ENCODE assay signal across 11 cellular contexts in genomic region chrX:44828008-44828605, GRCh38. TPM values are rescaled to one million over a fixed set of nuclear protein-coding genes. Genes with fewer than 3 reads are reported as not detected.
DNase-seq lines count a peak whose midpoint lies in the region; FAIRE-seq and TF ChIP-seq lines count a peak whose summit lies in the region.
"Had no signal": no experiment of that assay in that cellular context is flagged by ENCODE, and none has a peak within 500 bp of the region (broad histone marks: within the 10 kb centered on the region; RNA-seq: fewer than 3 reads in every experiment).

No MANE protein-coding gene starts in this region.

- no peak overlapping the region for H2BK120ac ChIP-seq in neuronal stem cell (ENCODE audit: low read depth, low read length)

- H2BK12ac ChIP-seq in neuronal stem cell (ENCODE audit: low read length), result no peak overlapping the region

- no peak overlapping the region for H4K91ac ChIP-seq in neuronal stem cell (ENCODE audit: low read depth, low read length, poor library complexity)

- FAIRE-seq in small intestine (lab: Jason Lieb, UNC), result no peak

- no peak overlapping the region for H2BK5ac ChIP-seq in neuronal stem cell (ENCODE audit: low read length)

- H3K23ac ChIP-seq in neuronal stem cell (ENCODE audit: low read depth, low read length, poor library complexity), result no peak overlapping the region

- H3K18ac ChIP-seq in neuronal stem cell (ENCODE audit: low read length), result no peak overlapping the region

- no peak overlapping the region for H3K4me2 ChIP-seq in neuronal stem cell (ENCODE audit: insufficient read depth, low read length, poor library complexity, severe bottlenecking)

- no peak overlapping the region for H2AFZ ChIP-seq in neuronal stem cell (ENCODE audit: low read length)

- H3K79me1 ChIP-seq in neuronal stem cell (ENCODE audit: low read depth, low read length), result no peaks in the 10 kb centered on the region

- no peak overlapping the region for H3K9ac ChIP-seq in neuronal stem cell (ENCODE audit: low read depth, low read length, poor library complexity)

- DNase-seq in NCI-H345 (lab: John Stamatoyannopoulos, UW) (peak; percentile 12), NCI-H345 treated with DMSO at 0.1 percent for 48 hours (lab: John Stamatoyannopoulos, UW; ENCODE audit: unreplicated experiment) (no peak), RPMI7951 (ENCODE audit: low read depth) (peak; percentile 78), erythroblast (lab: John Stamatoyannopoulos, UW) (peak; percentile 0 to 5), small intestine (peak; percentile 21), neuronal stem cell (ENCODE audit: low spot score) (no peak)
- no peak for DNase-seq in activated CD4-positive, alpha-beta T cell treated with anti-CD3 and anti-CD28 coated beads for 48 hours
- DNase-seq in activated CD8-positive, alpha-beta memory T cell treated with anti-CD3 and anti-CD28 coated beads, Interleukin-2, amount 50 U/mL, for 48 hours, result no peak
- DNase-seq: heart left ventricle, NCI-H82 had no signal

- H3K4ac ChIP-seq in neuronal stem cell (ENCODE audit: low read length), result no peak overlapping the region

- H3K27ac ChIP-seq in small intestine (ENCODE audit: low read depth in 1 of 2, low read length in 1 of 2) (no peak overlapping the region), neuronal stem cell (replicated peaks; ENCODE audit: low read length) (no peak overlapping the region)
- H3K27ac ChIP-seq: cardiac muscle cell, heart left ventricle had no signal

- H3K4me1 ChIP-seq in small intestine (ENCODE audit: control insufficient read depth in 2 of 2, insufficient read depth in 1 of 2, low read depth in 1 of 2, low read length in 1 of 2), result peaks cover 0 to 3% of the 10 kb centered on the region in 2 donors
- H3K4me1 ChIP-seq in neuronal stem cell (ENCODE audit: control insufficient read depth in 2 of 2, insufficient read depth in 1 of 2, low read depth in 1 of 2, low read length in 2 of 2), result no peaks in the 10 kb centered on the region
- H3K4me1 ChIP-seq: heart left ventricle had no signal

- H3K14ac ChIP-seq in neuronal stem cell (ENCODE audit: low read length), result no peak overlapping the region

- no peak overlapping the region for H2AK5ac ChIP-seq in neuronal stem cell (ENCODE audit: low read depth, low read length)

- no peaks in the 10 kb centered on the region for H3K36me3 ChIP-seq in small intestine (ENCODE audit: control insufficient read depth in 2 of 2, insufficient read depth in 2 of 2, low read length in 2 of 2)
- no peaks in the 10 kb centered on the region for H3K36me3 ChIP-seq in neuronal stem cell (replicated peaks in 1 of 2; ENCODE audit: control insufficient read depth in 2 of 2, insufficient read depth in 2 of 2, low read length in 2 of 2)
- H3K36me3 ChIP-seq: cardiac muscle cell, heart left ventricle had no signal

- no peaks in the 10 kb centered on the region for H3K9me3 ChIP-seq in small intestine (ENCODE audit: control insufficient read depth, low read depth)
- no peaks in the 10 kb centered on the region for H3K9me3 ChIP-seq in neuronal stem cell (replicated peaks in 1 of 2; ENCODE audit: control insufficient read depth in 2 of 2, insufficient read depth in 1 of 2, low read depth in 1 of 2, low read length in 2 of 2)
- H3K9me3 ChIP-seq: heart left ventricle had no signal

- no peak overlapping the region for H4K8ac ChIP-seq in neuronal stem cell (ENCODE audit: low read depth, low read length)

- 63 to 71% (median 65%) methylated on average over 4 of the region's 4 CpGs for WGBS in small intestine, 3 donors
- no CpG with 5 or more reads among the region's 4 CpGs for WGBS in neuronal stem cell (ENCODE audit: extremely low coverage in 2 of 2, insufficient read length in 2 of 2, insufficient replicate concordance in 1 of 2), 2 donors

- TF ChIP-seq POLR2A in erythroblast (IDR thresholded peaks at IDR 0.05; ENCODE audit: low read length), result no peak

- H3K4me3 ChIP-seq in small intestine (ENCODE audit: low read depth in 1 of 2, low read length in 2 of 2) (no peak overlapping the region), neuronal stem cell (ENCODE audit: low read length in 2 of 2) (no peak overlapping the region)
- H3K4me3 ChIP-seq: cardiac muscle cell, heart left ventricle had no signal

- no peak overlapping the region for H2BK15ac ChIP-seq in neuronal stem cell (ENCODE audit: low read length)

- H3K27me3 ChIP-seq in small intestine (ENCODE audit: control insufficient read depth in 2 of 2, insufficient read depth in 2 of 2, low read length in 2 of 2) (no peaks in the 10 kb centered on the region), neuronal stem cell (ENCODE audit: control insufficient read depth in 3 of 3, insufficient read depth in 3 of 3, low read depth in 1 of 3, low read length in 3 of 3) (no peaks in the 10 kb centered on the region)
- H3K27me3 ChIP-seq: cardiac muscle cell had no signal

RNA-seq across cellular contexts. Expression of gene DUSP21, which starts 15.7 kb away (rescaled TPM):
- not detected in 2 replicates for total RNA-seq in RPMI7951 (2014; rRNA removed; shearing (Covaris generic))
- 1 to 10 TPM in 2 of 3 donors, under 1 TPM in 1; 0.22 to 2.2 (median 2.2) TPM for polyA plus RNA-seq in small intestine
- polyA plus RNA-seq in neuronal stem cell (2013, experiment 1 of 2), result not detected
- polyA plus RNA-seq in neuronal stem cell (2013, experiment 2 of 2), result not detected
- total RNA-seq: cardiac muscle cell, heart left ventricle had no signal
- polyA plus RNA-seq: cardiac muscle cell, heart left ventricle had no signal

RNA-seq across cellular contexts. Expression of gene KDM6A, which starts 44.9 kb away (rescaled TPM):
- 17.7 and 22.0 TPM in 2 replicates for total RNA-seq in RPMI7951 (2014; rRNA removed; shearing (Covaris generic))
- 10 to 100 TPM in 2 of 3 donors, 1 to 10 TPM in 1; 9.5 to 16.8 (median 12.1) TPM for polyA plus RNA-seq in small intestine
- 23.6 TPM for polyA plus RNA-seq in neuronal stem cell (2013, experiment 1 of 2)
- 22.9 TPM for polyA plus RNA-seq in neuronal stem cell (2013, experiment 2 of 2)

Comparison
In these comparisons a context has a peak if more than half of its experiments do, and no peak if none do; other contexts are left out.
1. DNase-seq: peak in NCI-H345 (single experiment), RPMI7951 (single experiment), erythroblast (2 of 2) and small intestine (single experiment); none in NCI-H345 treated with DMSO at 0.1 percent for 48 hours (single experiment), activated CD4-positive, alpha-beta T cell treated with anti-CD3 and anti-CD28 coated beads for 48 hours (single experiment), activated CD8-positive, alpha-beta memory T cell treated with anti-CD3 and anti-CD28 coated beads, Interleukin-2, amount 50 U/mL, for 48 hours (single experiment) and neuronal stem cell (single experiment).